ENCODE assay signal across 1 cellular context in the genomic region with DNA sequence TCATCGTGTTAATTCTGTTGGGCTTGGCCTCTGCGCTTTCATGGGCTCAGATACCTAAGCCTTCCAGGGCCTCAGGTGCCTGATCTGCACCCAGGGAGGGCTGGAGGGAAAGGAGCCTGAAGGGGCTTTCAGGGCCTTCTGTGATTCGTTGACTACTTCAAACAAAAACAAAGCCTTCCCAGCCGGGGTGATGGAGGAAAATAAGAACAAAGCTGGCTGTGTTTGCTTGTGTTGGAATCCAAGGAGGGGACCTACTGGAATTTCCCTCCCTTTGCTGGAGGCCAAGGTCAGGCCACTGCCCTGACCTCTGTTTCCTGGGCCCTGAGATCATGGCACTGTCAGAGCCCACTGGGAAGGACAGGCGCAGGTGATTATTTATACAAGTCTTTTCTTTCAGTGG.
TF ChIP-seq lines count a peak whose summit lies in the region.

No MANE protein-coding gene starts in this region.

TF ChIP-seq in HepG2, 621 proteins besides CTCF, POLR2A, EP300 and RAD21 (continued from another document and continues in another):
- TF ChIP-seq PRDM4 (CRISPR knock-in tag; IDR thresholded peaks at IDR 0.05; ENCODE audit: borderline replicate concordance), result no peak
- TF ChIP-seq, protein P1, sequence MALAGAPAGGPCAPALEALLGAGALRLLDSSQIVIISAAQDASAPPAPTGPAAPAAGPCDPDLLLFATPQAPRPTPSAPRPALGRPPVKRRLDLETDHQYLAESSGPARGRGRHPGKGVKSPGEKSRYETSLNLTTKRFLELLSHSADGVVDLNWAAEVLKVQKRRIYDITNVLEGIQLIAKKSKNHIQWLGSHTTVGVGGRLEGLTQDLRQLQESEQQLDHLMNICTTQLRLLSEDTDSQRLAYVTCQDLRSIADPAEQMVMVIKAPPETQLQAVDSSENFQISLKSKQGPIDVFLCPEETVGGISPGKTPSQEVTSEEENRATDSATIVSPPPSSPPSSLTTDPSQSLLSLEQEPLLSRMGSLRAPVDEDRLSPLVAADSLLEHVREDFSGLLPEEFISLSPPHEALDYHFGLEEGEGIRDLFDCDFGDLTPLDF (CRISPR knock-in tag; IDR thresholded peaks at IDR 0.05), result no peak
- peak; percentile 59; the same call in 1 of the 2 replicates for TF ChIP-seq EHMT2 (IDR thresholded peaks at IDR 0.05; ENCODE audit: borderline replicate concordance, low read depth, low read length)
- TF ChIP-seq ZNF296 (CRISPR knock-in tag; conservative IDR thresholded peaks at IDR 0.05), result no peak
- TF ChIP-seq FOXJ3 (CRISPR knock-in tag; IDR thresholded peaks at IDR 0.05; ENCODE audit: borderline replicate concordance), result peak; percentile 58; the same call in 1 of the 2 replicates
- no peak for TF ChIP-seq ZMYM2 (CRISPR knock-in tag; IDR thresholded peaks at IDR 0.05)
- TF ChIP-seq CENPT (CRISPR knock-in tag; IDR thresholded peaks at IDR 0.05; ENCODE audit: low read depth), result no peak
- TF ChIP-seq ZNF646 (CRISPR knock-in tag; IDR thresholded peaks at IDR 0.05), result no peak
- no peak for TF ChIP-seq RAD51 (IDR thresholded peaks at IDR 0.05; ENCODE audit: borderline replicate concordance)
- TF ChIP-seq IKZF4 (CRISPR knock-in tag; IDR thresholded peaks at IDR 0.05; ENCODE audit: borderline replicate concordance, low read depth, not compliant biosample characterization), result no peak
- TF ChIP-seq MAFG (CRISPR knock-in tag; IDR thresholded peaks at IDR 0.05), result no peak
- TF ChIP-seq ELF1 (CRISPR knock-in tag; IDR thresholded peaks at IDR 0.05), result no peak; the same call in 1 of the 2 replicates
- no peak for TF ChIP-seq ZNF292 (CRISPR knock-in tag; IDR thresholded peaks at IDR 0.05; ENCODE audit: borderline replicate concordance, low read depth)
- TF ChIP-seq, protein P2, sequence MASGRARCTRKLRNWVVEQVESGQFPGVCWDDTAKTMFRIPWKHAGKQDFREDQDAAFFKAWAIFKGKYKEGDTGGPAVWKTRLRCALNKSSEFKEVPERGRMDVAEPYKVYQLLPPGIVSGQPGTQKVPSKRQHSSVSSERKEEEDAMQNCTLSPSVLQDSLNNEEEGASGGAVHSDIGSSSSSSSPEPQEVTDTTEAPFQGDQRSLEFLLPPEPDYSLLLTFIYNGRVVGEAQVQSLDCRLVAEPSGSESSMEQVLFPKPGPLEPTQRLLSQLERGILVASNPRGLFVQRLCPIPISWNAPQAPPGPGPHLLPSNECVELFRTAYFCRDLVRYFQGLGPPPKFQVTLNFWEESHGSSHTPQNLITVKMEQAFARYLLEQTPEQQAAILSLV (CRISPR knock-in tag; IDR thresholded peaks at IDR 0.05; ENCODE audit: borderline replicate concordance), result no peak
- no peak for TF ChIP-seq ZBTB43 (CRISPR knock-in tag; conservative IDR thresholded peaks at IDR 0.05)
- TF ChIP-seq TAF1 (CRISPR knock-in tag; IDR thresholded peaks at IDR 0.05), result no peak
- TF ChIP-seq KDM4B (CRISPR knock-in tag; IDR thresholded peaks at IDR 0.05), result no peak
- TF ChIP-seq ZGPAT (CRISPR knock-in tag; IDR thresholded peaks at IDR 0.05), result peak; percentile 57; the same call in 1 of the 2 replicates
- TF ChIP-seq, protein P3, sequence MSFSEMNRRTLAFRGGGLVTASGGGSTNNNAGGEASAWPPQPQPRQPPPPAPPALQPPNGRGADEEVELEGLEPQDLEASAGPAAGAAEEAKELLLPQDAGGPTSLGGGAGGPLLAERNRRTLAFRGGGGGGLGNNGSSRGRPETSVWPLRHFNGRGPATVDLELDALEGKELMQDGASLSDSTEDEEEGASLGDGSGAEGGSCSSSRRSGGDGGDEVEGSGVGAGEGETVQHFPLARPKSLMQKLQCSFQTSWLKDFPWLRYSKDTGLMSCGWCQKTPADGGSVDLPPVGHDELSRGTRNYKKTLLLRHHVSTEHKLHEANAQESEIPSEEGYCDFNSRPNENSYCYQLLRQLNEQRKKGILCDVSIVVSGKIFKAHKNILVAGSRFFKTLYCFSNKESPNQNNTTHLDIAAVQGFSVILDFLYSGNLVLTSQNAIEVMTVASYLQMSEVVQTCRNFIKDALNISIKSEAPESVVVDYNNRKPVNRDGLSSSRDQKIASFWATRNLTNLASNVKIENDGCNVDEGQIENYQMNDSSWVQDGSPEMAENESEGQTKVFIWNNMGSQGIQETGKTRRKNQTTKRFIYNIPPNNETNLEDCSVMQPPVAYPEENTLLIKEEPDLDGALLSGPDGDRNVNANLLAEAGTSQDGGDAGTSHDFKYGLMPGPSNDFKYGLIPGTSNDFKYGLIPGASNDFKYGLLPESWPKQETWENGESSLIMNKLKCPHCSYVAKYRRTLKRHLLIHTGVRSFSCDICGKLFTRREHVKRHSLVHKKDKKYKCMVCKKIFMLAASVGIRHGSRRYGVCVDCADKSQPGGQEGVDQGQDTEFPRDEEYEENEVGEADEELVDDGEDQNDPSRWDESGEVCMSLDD (CRISPR knock-in tag; IDR thresholded peaks at IDR 0.05; ENCODE audit: borderline replicate concordance), result 0 out of 2 replicates have a peak, but pooled peaks have one; percentile 43
- TF ChIP-seq ZNF441 (CRISPR knock-in tag; IDR thresholded peaks at IDR 0.05; ENCODE audit: borderline replicate concordance), result no peak
- TF ChIP-seq, protein P4, sequence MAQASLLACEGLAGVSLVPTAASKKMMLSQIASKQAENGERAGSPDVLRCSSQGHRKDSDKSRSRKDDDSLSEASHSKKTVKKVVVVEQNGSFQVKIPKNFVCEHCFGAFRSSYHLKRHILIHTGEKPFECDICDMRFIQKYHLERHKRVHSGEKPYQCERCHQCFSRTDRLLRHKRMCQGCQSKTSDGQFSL (CRISPR knock-in tag; IDR thresholded peaks at IDR 0.05), result no peak
- no peak for TF ChIP-seq ZNF160 (CRISPR knock-in tag; IDR thresholded peaks at IDR 0.05)
- TF ChIP-seq ETV5 (CRISPR knock-in tag; IDR thresholded peaks at IDR 0.05; ENCODE audit: borderline replicate concordance), result peak; percentile 80; the same call in 1 of the 2 replicates
- peak; percentile 52; the same call in 1 of the 2 replicates for TF ChIP-seq ZNF878 (CRISPR knock-in tag; IDR thresholded peaks at IDR 0.05)
- TF ChIP-seq KDM1A (CRISPR knock-in tag; IDR thresholded peaks at IDR 0.05), result 0 out of 2 replicates have a peak, but pooled peaks have one; percentile 28
- no peak for TF ChIP-seq POLR2AphosphoS2 (IDR thresholded peaks at IDR 0.05; ENCODE audit: low read depth, low read length)
- TF ChIP-seq, protein P5, sequence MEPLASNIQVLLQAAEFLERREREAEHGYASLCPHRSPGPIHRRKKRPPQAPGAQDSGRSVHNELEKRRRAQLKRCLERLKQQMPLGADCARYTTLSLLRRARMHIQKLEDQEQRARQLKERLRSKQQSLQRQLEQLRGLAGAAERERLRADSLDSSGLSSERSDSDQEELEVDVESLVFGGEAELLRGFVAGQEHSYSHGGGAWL (CRISPR knock-in tag; IDR thresholded peaks at IDR 0.05), result no peak
- no peak for TF ChIP-seq PRDM15 (CRISPR knock-in tag; IDR thresholded peaks at IDR 0.05)
- no peak for TF ChIP-seq ZNF101 (CRISPR knock-in tag; IDR thresholded peaks at IDR 0.05; ENCODE audit: borderline replicate concordance, low read depth)
- TF ChIP-seq CCDC6 (CRISPR knock-in tag; IDR thresholded peaks at IDR 0.05), result 0 out of 2 replicates have a peak, but pooled peaks have one; percentile 41
